ENCODE assay signal across 1 cellular context in genomic region chr2:218399391-218400166, GRCh38.
TF ChIP-seq lines count a peak whose summit lies in the region.

TSS of gene CTDSP1 (plus strand) at chr2:218399868. CDS start at chr2:218400091, 223 bp downstream.

TF ChIP-seq in HepG2, 621 proteins besides CTCF, POLR2A, EP300 and RAD21 (continued from another document and continues in another):
- peak; percentile 36; the same call in 1 of the 2 replicates for TF ChIP-seq IKZF5 (CRISPR knock-in tag; IDR thresholded peaks at IDR 0.05)
- no peak for TF ChIP-seq CENPBD1 (CRISPR knock-in tag; IDR thresholded peaks at IDR 0.05; ENCODE audit: borderline replicate concordance, low read depth)
- TF ChIP-seq THAP9 (CRISPR knock-in tag; IDR thresholded peaks at IDR 0.05; ENCODE audit: borderline replicate concordance) = no peak
- TF ChIP-seq ATM (IDR thresholded peaks at IDR 0.05; ENCODE audit: borderline replicate concordance) = no peak
- no peak for TF ChIP-seq ETS1 (CRISPR knock-in tag; IDR thresholded peaks at IDR 0.05)
- TF ChIP-seq SMAD3 (CRISPR knock-in tag; IDR thresholded peaks at IDR 0.05) = peak; percentile 84; the same call in 1 of the 2 replicates
- peak; percentile 65 for TF ChIP-seq HDAC1 (CRISPR knock-in tag; IDR thresholded peaks at IDR 0.05)
- peak; percentile 47; the same call in 1 of the 2 replicates for TF ChIP-seq KDM5A (IDR thresholded peaks at IDR 0.05; ENCODE audit: borderline replicate concordance, low read length)
- TF ChIP-seq CREB3 (CRISPR knock-in tag; IDR thresholded peaks at IDR 0.05) = 0 out of 2 replicates have a peak, but pooled peaks have one; percentile 36
- TF ChIP-seq PCBP2 (optimal IDR thresholded peaks at IDR 0.05; ENCODE audit: low read depth, low read length, poor library complexity, severe bottlenecking) = no peak
- TF ChIP-seq ZNF317 (CRISPR knock-in tag; IDR thresholded peaks at IDR 0.05) = peak; percentile 12; the same call in 1 of the 2 replicates
- TF ChIP-seq NR0B2 (CRISPR knock-in tag; IDR thresholded peaks at IDR 0.05) = peak; percentile 83
- peak; percentile 67 for TF ChIP-seq ZNF143 (CRISPR knock-in tag; IDR thresholded peaks at IDR 0.05)
- TF ChIP-seq CENPX (CRISPR knock-in tag; IDR thresholded peaks at IDR 0.05) = no peak
- no peak for TF ChIP-seq HNRNPH1 (optimal IDR thresholded peaks at IDR 0.05; ENCODE audit: low read depth, low read length)
- TF ChIP-seq CBX5 (CRISPR knock-in tag; IDR thresholded peaks at IDR 0.05; ENCODE audit: borderline replicate concordance) = no peak
- TF ChIP-seq TAF15 (IDR thresholded peaks at IDR 0.05; ENCODE audit: low read depth, low read length, poor library complexity, severe bottlenecking) = no peak
- peak; percentile 89; the same call in 1 of the 2 replicates for TF ChIP-seq ZSCAN20 (CRISPR knock-in tag; IDR thresholded peaks at IDR 0.05; ENCODE audit: borderline replicate concordance)
- no peak; the same call in 1 of the 2 replicates for TF ChIP-seq REL (CRISPR knock-in tag; conservative IDR thresholded peaks at IDR 0.05)
- no peak for TF ChIP-seq PHF8 (CRISPR knock-in tag; IDR thresholded peaks at IDR 0.05)
- TF ChIP-seq HMG20B (CRISPR knock-in tag; conservative IDR thresholded peaks at IDR 0.05) = no peak
- TF ChIP-seq RXRB (CRISPR knock-in tag; IDR thresholded peaks at IDR 0.05; ENCODE audit: borderline replicate concordance) = peak; percentile 75
- TF ChIP-seq IRF2 (CRISPR knock-in tag; IDR thresholded peaks at IDR 0.05) = peak; percentile 62; the same call in 1 of the 2 replicates
- no peak for TF ChIP-seq PAF1 (CRISPR knock-in tag; IDR thresholded peaks at IDR 0.05)
- TF ChIP-seq ZNF3 (CRISPR knock-in tag; IDR thresholded peaks at IDR 0.05) = peak; percentile 26; the same call in 1 of the 2 replicates
- peak; percentile 81 for TF ChIP-seq THRA (CRISPR knock-in tag; IDR thresholded peaks at IDR 0.05; ENCODE audit: borderline replicate concordance)
- no peak for TF ChIP-seq ZMYM2 (CRISPR knock-in tag; IDR thresholded peaks at IDR 0.05)
- TF ChIP-seq XRCC5 (optimal IDR thresholded peaks at IDR 0.05; ENCODE audit: low read length) = peak; percentile 64
- peak; percentile 71 for TF ChIP-seq SAFB2 (CRISPR knock-in tag; IDR thresholded peaks at IDR 0.05; ENCODE audit: borderline replicate concordance, low read depth)
- no peak for TF ChIP-seq ZBTB8A (CRISPR knock-in tag; IDR thresholded peaks at IDR 0.05; ENCODE audit: borderline replicate concordance, low read depth)
- peak; percentile 84; the same call in 1 of the 2 replicates for TF ChIP-seq FOXK1 (CRISPR knock-in tag; IDR thresholded peaks at IDR 0.05; ENCODE audit: borderline replicate concordance, low read depth)
- TF ChIP-seq ZNF607 (CRISPR knock-in tag; IDR thresholded peaks at IDR 0.05; ENCODE audit: borderline replicate concordance) = no peak; the same call in 1 of the 2 replicates
- peak; percentile 15; the same call in 1 of the 2 replicates for TF ChIP-seq SIN3A (IDR thresholded peaks at IDR 0.05; ENCODE audit: borderline replicate concordance, low read depth, low read length)
- no peak for TF ChIP-seq RAD51 (IDR thresholded peaks at IDR 0.05; ENCODE audit: borderline replicate concordance)
- TF ChIP-seq HNRNPLL (IDR thresholded peaks at IDR 0.05; ENCODE audit: low read depth, low read length, poor library complexity, severe bottlenecking) = peak; percentile 41
- no peak for TF ChIP-seq IKZF1 (IDR thresholded peaks at IDR 0.05)
- no peak; the same call in 1 of the 2 replicates for TF ChIP-seq CREBL2 (CRISPR knock-in tag; IDR thresholded peaks at IDR 0.05; ENCODE audit: borderline replicate concordance)
- 0 out of 2 replicates have a peak, but pooled peaks have one; percentile 36 for TF ChIP-seq TARDBP (CRISPR knock-in tag; IDR thresholded peaks at IDR 0.05)
- no peak for TF ChIP-seq SYNCRIP (IDR thresholded peaks at IDR 0.05; ENCODE audit: insufficient read depth, low read depth, low read length)
- no peak for TF ChIP-seq ZNF816 (CRISPR knock-in tag; IDR thresholded peaks at IDR 0.05; ENCODE audit: borderline replicate concordance)
- TF ChIP-seq JDP2 (CRISPR knock-in tag; IDR thresholded peaks at IDR 0.05; ENCODE audit: borderline replicate concordance) = no peak; the same call in 1 of the 2 replicates
- TF ChIP-seq YEATS4 (CRISPR knock-in tag; IDR thresholded peaks at IDR 0.05; ENCODE audit: borderline replicate concordance) = peak; percentile 77; the same call in 1 of the 2 replicates
- TF ChIP-seq ZNF263 (CRISPR knock-in tag; IDR thresholded peaks at IDR 0.05) = peak; percentile 14; the same call in 1 of the 2 replicates
- TF ChIP-seq ZNF597 (CRISPR knock-in tag; IDR thresholded peaks at IDR 0.05) = no peak
- TF ChIP-seq USF2 (IDR thresholded peaks at IDR 0.05; ENCODE audit: low read depth, low read length) = no peak
- no peak; the same call in 1 of the 2 replicates for TF ChIP-seq USF2 (CRISPR knock-in tag; IDR thresholded peaks at IDR 0.05; ENCODE audit: borderline replicate concordance)
- TF ChIP-seq ZNF784 (CRISPR knock-in tag; IDR thresholded peaks at IDR 0.05; ENCODE audit: borderline replicate concordance) = peak; percentile 83; the same call in 1 of the 2 replicates
- TF ChIP-seq JARID2 (CRISPR knock-in tag; IDR thresholded peaks at IDR 0.05; ENCODE audit: insufficient replicate concordance) = no peak
- TF ChIP-seq TGIF2 (CRISPR knock-in tag; IDR thresholded peaks at IDR 0.05) = no peak; the same call in 1 of the 2 replicates
- TF ChIP-seq IRX3 (CRISPR knock-in tag; IDR thresholded peaks at IDR 0.05; ENCODE audit: borderline replicate concordance, low read depth) = no peak
- TF ChIP-seq ZNF138 (CRISPR knock-in tag; IDR thresholded peaks at IDR 0.05; ENCODE audit: low read depth) = 0 out of 2 replicates have a peak, but pooled peaks have one; percentile 70
- TF ChIP-seq MBNL3 (CRISPR knock-in tag; conservative IDR thresholded peaks at IDR 0.05) = no peak
- no peak for TF ChIP-seq MEF2D (CRISPR knock-in tag; IDR thresholded peaks at IDR 0.05)
- TF ChIP-seq GABPB1 (CRISPR knock-in tag; IDR thresholded peaks at IDR 0.05) = peak; percentile 80
